8 cellular contexts compared by ENCODE assay signal in the genomic region with DNA sequence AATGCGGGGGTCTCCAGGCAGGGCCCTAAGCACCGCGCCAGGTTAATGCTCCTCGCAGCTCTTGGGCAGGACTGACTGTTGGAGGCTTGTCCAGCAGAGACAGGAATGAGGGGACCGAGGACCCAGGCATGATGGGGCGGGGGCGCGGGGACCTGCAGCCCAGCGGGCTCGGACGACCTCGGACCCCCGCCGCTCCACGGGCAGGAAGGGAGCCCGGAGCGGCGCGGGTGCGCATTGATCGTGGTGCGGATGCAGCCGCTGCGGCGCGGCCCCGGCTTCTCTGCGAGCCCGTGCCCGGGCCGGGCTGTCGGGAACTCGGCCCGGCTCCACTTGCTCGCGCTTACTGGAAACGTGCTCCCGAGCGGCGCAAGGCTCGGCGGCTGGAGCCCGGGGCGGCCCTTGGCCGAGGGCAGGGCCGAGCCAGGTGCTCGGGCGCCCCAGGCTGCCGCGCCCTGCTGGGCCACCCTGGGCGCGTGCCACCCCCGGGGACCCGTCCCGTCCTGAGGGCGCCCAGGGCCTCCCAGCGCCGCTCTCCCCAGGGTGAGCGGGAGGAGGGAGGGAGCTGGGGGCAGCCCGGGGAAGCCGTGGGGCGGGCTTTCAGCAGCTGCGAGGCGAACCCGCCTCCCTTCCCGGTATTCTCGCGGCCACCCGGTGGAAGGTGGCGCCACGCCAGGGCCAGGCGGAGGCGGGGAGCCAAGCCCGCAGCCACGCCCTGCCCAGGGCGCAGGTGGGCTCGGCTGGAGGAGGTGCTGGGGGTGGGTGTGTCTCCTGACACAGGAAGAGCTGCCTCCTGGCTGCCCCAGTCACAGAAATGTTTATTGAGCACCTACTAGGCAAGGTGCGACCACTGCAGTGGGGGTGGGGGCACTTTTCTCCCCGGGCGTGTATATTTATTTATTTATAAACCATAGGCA. TPM values are rescaled to one million over a fixed set of nuclear protein-coding genes. Genes with fewer than 3 reads are reported as not detected.
DNase-seq lines count a peak whose midpoint lies in the region; ATAC-seq and TF ChIP-seq lines count a peak whose summit lies in the region.

No MANE protein-coding gene starts in this region.

- H3K4me3 Mint-ChIP-seq in IgD-negative memory B cell = peak overlapping the region in 3 of 4 donors; percentile 71 to 89 (median 77)

- H3K36me3 ChIP-seq in ovary (no peaks in the 10 kb centered on the region), tibial nerve (no peaks in the 10 kb centered on the region)

- peak; percentile 65 for ATAC-seq in foreskin keratinocyte

- peak overlapping the region; percentile 34 for H3K4me3 ChIP-seq in ovary
- peak overlapping the region; percentile 10 to 59 (median 44) for H3K4me3 ChIP-seq in tibial nerve

- DNase-seq in EH (ENCODE audit: low read depth) (peak; percentile 73), foreskin keratinocyte (peak; percentile 67 to 82), ovary (peak; percentile 79 to 87 (median 82)), tibial nerve (ENCODE audit: low spot score in 2 of 2) (peak in 1 of 2 donors; percentile 47), occipital lobe (lab: John Stamatoyannopoulos, UW) (no peak)
- DNase-seq in activated effector memory CD4-positive, alpha-beta T cell treated with Interleukin-2 at 50 U/mL for 16 hours = peak; percentile 60

- peak; percentile 86 for TF ChIP-seq EP300 in ovary (IDR thresholded peaks at IDR 0.05)
- peak in 1 of 2 donors; percentile 59 for TF ChIP-seq EP300 in tibial nerve (IDR thresholded peaks at IDR 0.05)

- peak; percentile 15 for TF ChIP-seq CTCF in foreskin keratinocyte (conservative IDR thresholded peaks at IDR 0.05)
- TF ChIP-seq CTCF in ovary (IDR thresholded peaks at IDR 0.05) = no peak
- peak in 1 of 5 experiments; percentile 26 for TF ChIP-seq CTCF in tibial nerve (IDR thresholded peaks at IDR 0.05)

- H3K4me1 ChIP-seq in foreskin keratinocyte (peaks cover 16% of the 10 kb centered on the region), ovary (ENCODE audit: insufficient read depth) (peaks cover 28% of the 10 kb centered on the region), tibial nerve (peaks cover 0 to 56% (median 41%) of the 10 kb centered on the region in 4 donors)

- intact Hi-C loops in ovary (cut with DNase I) = no loop called here

- peaks cover 15 to 23% (median 18%) of the 10 kb centered on the region in 3 donors for H3K4me1 Mint-ChIP-seq in IgD-negative memory B cell

- peak overlapping the region; percentile 93 for H3K27ac ChIP-seq in foreskin keratinocyte
- H3K27ac ChIP-seq in ovary = peak overlapping the region; percentile 0 to 65
- peak overlapping the region in 3 of 4 donors; percentile 77 to 94 (median 88) for H3K27ac ChIP-seq in tibial nerve

- H3K9me3 Mint-ChIP-seq in IgD-negative memory B cell = no peaks in the 10 kb centered on the region

- 3 to 5% (median 4%) methylated on average over 55 to 80 of the region's 80 CpGs for WGBS in ovary, 3 donors
- WGBS in tibial nerve, 2 donors = 5 to 9% methylated on average over 30 to 75 of the region's 80 CpGs

- no peaks in the 10 kb centered on the region for H3K36me3 Mint-ChIP-seq in IgD-negative memory B cell

- peaks cover 4% of the 10 kb centered on the region for H3K27me3 ChIP-seq in foreskin keratinocyte
- no peaks in the 10 kb centered on the region for H3K27me3 ChIP-seq in ovary
- no peaks in the 10 kb centered on the region for H3K27me3 ChIP-seq in tibial nerve

- peaks cover 15% of the 10 kb centered on the region for H3K27me3 Mint-ChIP-seq in IgD-negative memory B cell

- no peak overlapping the region for H3K27ac Mint-ChIP-seq in IgD-negative memory B cell

- TF ChIP-seq POLR2A in ovary (IDR thresholded peaks at IDR 0.05) (peak; percentile 41), tibial nerve (IDR thresholded peaks at IDR 0.05) (peak in 1 of 2 donors; percentile 6)

- H3K9me3 ChIP-seq in ovary (no peaks in the 10 kb centered on the region), tibial nerve (no peaks in the 10 kb centered on the region)

TF ChIP-seq in PFSK-1, 5 proteins besides CTCF, POLR2A, EP300 and RAD21:
- TF ChIP-seq FOXP2 (optimal IDR thresholded peaks at IDR 0.05; ENCODE audit: borderline replicate concordance, extremely low read depth, extremely low read length, insufficient read depth) = peak; percentile 65
- TF ChIP-seq SIN3A (IDR thresholded peaks at IDR 0.05; ENCODE audit: borderline replicate concordance, insufficient read depth, low read length) = peak; percentile 69; the same call in 1 of the 2 replicates
- no peak for TF ChIP-seq POLR2AphosphoS5 (IDR thresholded peaks at IDR 0.05; ENCODE audit: low read depth, low read length)
- peak; percentile 37; the same call in 1 of the 2 replicates for TF ChIP-seq TAF1 (IDR thresholded peaks at IDR 0.05; ENCODE audit: borderline replicate concordance, insufficient read depth, low read length)

RNA-seq across cellular contexts. Expression of gene SOCS3, which starts 45.9 kb away (rescaled TPM):
- 17.3 TPM for polyA plus RNA-seq in IgD-negative memory B cell
- 15.1 TPM for polyA plus RNA-seq in PFSK-1 (2012; ENCODE audit: insufficient read length, low read depth)
- 3.7 and 3.9 TPM in 2 replicates for total RNA-seq in foreskin keratinocyte
- polyA plus RNA-seq in foreskin keratinocyte = 1.7 and 2.4 TPM in 2 replicates
- 100 to 1,000 TPM in 2 of 7 donors, 10 to 100 TPM in 5; 14.4 to 284 (median 56.5) TPM for total RNA-seq in ovary
- 10 to 100 TPM; 21.9 to 69.5 TPM for polyA plus RNA-seq in ovary
- 10 to 100 TPM; 23.7 to 76.5 (median 59.7) TPM for total RNA-seq in tibial nerve
- 8.3 TPM for total RNA-seq in occipital lobe

Comparison
In these comparisons a context has a peak if more than half of its experiments do, and no peak if none do; other contexts are left out.
1. H3K27ac ChIP-seq: peak in every context shown above with its lines; median percentile 93 in foreskin keratinocyte; 88 in tibial nerve; 32 in ovary.